13 cellular contexts compared by ENCODE assay signal in genomic region chr10:131865223-131865917, GRCh38. TPM values are rescaled to one million over a fixed set of nuclear protein-coding genes. Genes with fewer than 3 reads are reported as not detected.
DNase-seq lines count a peak whose midpoint lies in the region; ATAC-seq, FAIRE-seq and TF ChIP-seq lines count a peak whose summit lies in the region.
"Had no signal": no experiment of that assay in that cellular context is flagged by ENCODE, and none has a peak within 500 bp of the region (broad histone marks: within the 10 kb centered on the region; RNA-seq: fewer than 3 reads in every experiment).

No MANE protein-coding gene starts in this region.

- no peak for TF ChIP-seq CTCF in HepG2 (CRISPR knock-in tag; IDR thresholded peaks at IDR 0.05)
- no peak for TF ChIP-seq CTCF in sigmoid colon (IDR thresholded peaks at IDR 0.05)

- TF ChIP-seq EP300 in HepG2 (IDR thresholded peaks at IDR 0.05; ENCODE audit: low read depth in 2 of 2, low read length in 2 of 2) (no peak), HepG2 (CRISPR knock-in tag; IDR thresholded peaks at IDR 0.05; ENCODE audit: borderline replicate concordance) (no peak), sigmoid colon (IDR thresholded peaks at IDR 0.05) (no peak)

- no peak overlapping the region for H2AFZ ChIP-seq in HepG2 (ENCODE audit: low read length)

- no peaks in the 10 kb centered on the region for H3K79me2 ChIP-seq in HepG2 (ENCODE audit: insufficient read depth, low read length)

- H3K4me2 ChIP-seq in HepG2 (ENCODE audit: low read depth, low read length): no peak overlapping the region

- H3K27me3 ChIP-seq in HepG2 (ENCODE audit: control insufficient read depth in 1 of 2, insufficient read depth in 2 of 2, low read length in 2 of 2) (peaks cover 0 to 21% of the 10 kb centered on the region in 2 experiments; a peak in 2 of 5 replicates), sigmoid colon (peaks cover 0 to 11% (median 0%) of the 10 kb centered on the region in 3 donors)

- CTCF ChIA-PET in HepG2 (lab: Yijun Ruan, JAX; ENCODE audit: low intra/inter-chr PET ratio, low total read pairs): no interaction called here

- peak; percentile 81 to 83 for DNase-seq in NCI-H526 (lab: John Stamatoyannopoulos, UW)
- DNase-seq in HepG2 (ENCODE audit: low spot score): no peak
- peak; percentile 38 for DNase-seq in sigmoid colon
- no peak for DNase-seq in COLO668 (lab: John Stamatoyannopoulos, UW; ENCODE audit: unreplicated experiment)
- no peak for DNase-seq in amygdala (lab: John Stamatoyannopoulos, UW)
- DNase-seq in activated CD8-positive, alpha-beta memory T cell treated with anti-CD3 and anti-CD28 coated beads, Interleukin-2, amount 50 U/mL, for 48 hours: no peak
- DNase-seq: DMS53, GF-D8, HCEC 1CT, HFFc6 had no signal

- H3K4me1 ChIP-seq in HepG2 (ENCODE audit: insufficient read depth, low read length) (no peaks in the 10 kb centered on the region), sigmoid colon (no peaks in the 10 kb centered on the region)

- POLR2A ChIA-PET in HepG2 (lab: Yijun Ruan, JAX): no interaction called here

- WGBS in HepG2 (ENCODE audit: low lambda C conversion rate): 43% methylated on average over 12 of the region's 14 CpGs
- WGBS in sigmoid colon, 2 donors: 70 to 77% methylated on average over 14 of the region's 14 CpGs

- H3K27ac ChIP-seq in HepG2 (ENCODE audit: extremely low read length, insufficient read depth, low read length) (no peak overlapping the region), sigmoid colon (no peak overlapping the region)
- H3K27ac ChIP-seq: HL-60 had no signal

- H3K36me3 ChIP-seq in HepG2 (replicated peaks in 1 of 2; ENCODE audit: control insufficient read depth in 1 of 2, insufficient read depth in 2 of 2, low read length in 2 of 2): no peaks in the 10 kb centered on the region
- H3K36me3 ChIP-seq in sigmoid colon: no peaks in the 10 kb centered on the region

- no TSS peak for BruUV-seq in HepG2 (replicated peaks; lab: Mats Ljungman, UMichigan)

- TF ChIP-seq RAD21 in HepG2 (CRISPR knock-in tag; IDR thresholded peaks at IDR 0.05): no peak

- TF ChIP-seq POLR2A in HepG2 (IDR thresholded peaks at IDR 0.05; ENCODE audit: insufficient read depth in 1 of 2, low read depth in 2 of 2, low read length in 2 of 2): no peak
- TF ChIP-seq POLR2A in sigmoid colon (IDR thresholded peaks at IDR 0.05): no peak

- no peak for ATAC-seq in HepG2

- in situ Hi-C loops in HepG2 (cut with HindIII; ENCODE audit: extremely low pct_ligation_motif_present, low pct_unique_long_range_greater_than_20kb): no loop called here

- H3K9me3 ChIP-seq in HepG2 (ENCODE audit: low read length) (no peaks in the 10 kb centered on the region), sigmoid colon (no peaks in the 10 kb centered on the region)

- H3K9ac ChIP-seq in HepG2 (ENCODE audit: insufficient read depth, low read depth, low read length): no peak overlapping the region

- FAIRE-seq in HepG2 (lab: Jason Lieb, UNC): no peak
- FAIRE-seq: GM19239, H1 had no signal

- H4K20me1 ChIP-seq in HepG2 (ENCODE audit: insufficient read depth, low read length): no peaks in the 10 kb centered on the region

- H3K4me3 ChIP-seq in HepG2 (replicated peaks in 1 of 3; ENCODE audit: insufficient read depth in 1 of 3, low read depth in 2 of 3, low read length in 3 of 3) (no peak overlapping the region), sigmoid colon (no peak overlapping the region)

- intact Hi-C loops in HepG2 (cut with micrococcal nuclease; ENCODE audit: unreplicated experiment): no loop called here
- intact Hi-C loops in sigmoid colon (cut with DNase I): no loop called here

TF ChIP-seq in HepG2, 621 proteins besides CTCF, POLR2A, EP300 and RAD21:
- TF ChIP-seq MAFK (conservative IDR thresholded peaks at IDR 0.05 in 1 of 2, IDR thresholded peaks at IDR 0.05 in 1 of 2; ENCODE audit: low read length in 2 of 2) (peak; percentile 49 to 71), XBP1 (CRISPR knock-in tag; IDR thresholded peaks at IDR 0.05) (no peak), MAFF (IDR thresholded peaks at IDR 0.05; ENCODE audit: low read depth, low read length) (peak; percentile 50)
TF ChIP-seq in HepG2: peak in this region for 2.

RNA-seq across cellular contexts. Expression of gene PPP2R2D, which starts 35.4 kb away (rescaled TPM):
- 33.2 and 34.4 TPM in 2 replicates for total RNA-seq in HepG2 (2016; rRNA removed; fragmentation: Illumina TruSeq; extraction: Trizol)
- total RNA-seq in HepG2 (2016; cell fraction: cytosol; rRNA removed; fragmentation: Illumina TruSeq; extraction: Trizol; ENCODE audit: low read depth): 47.7 and 48.9 TPM in 2 replicates
- 31.4 and 33.7 TPM in 2 replicates for total RNA-seq in HepG2 (2016; cell fraction: insoluble cytoplasmic fraction; rRNA removed; fragmentation: Illumina TruSeq; extraction: Trizol)
- 86.0 and 86.6 TPM in 2 replicates for total RNA-seq in HepG2 (2016; cell fraction: membrane; rRNA removed; fragmentation: Illumina TruSeq; extraction: Trizol)
- 29.7 and 31.1 TPM in 2 replicates for total RNA-seq in HepG2 (2016; cell fraction: nucleus; rRNA removed; fragmentation: Illumina TruSeq; extraction: Trizol)
- polyA plus RNA-seq in HepG2 (2011; rRNA removed): 32.7 TPM in 2 replicates
- 31.1 and 33.7 TPM in 2 replicates for polyA plus RNA-seq in HepG2 (2011; cell fraction: cytosol; rRNA removed)
- 42.0 and 48.5 TPM in 2 replicates for polyA plus RNA-seq in HepG2 (2011; cell fraction: nucleus; rRNA removed)
- 26.5 and 33.1 TPM in 2 replicates for polyA plus RNA-seq in HepG2 (2012)
- 64.7 and 70.1 TPM in 2 replicates for polyA plus RNA-seq in HepG2 (2016; cell fraction: cytosol; fragmentation: Illumina TruSeq; extraction: Trizol; ENCODE audit: low read depth)
- 40.4 and 47.0 TPM in 2 replicates for polyA plus RNA-seq in HepG2 (2016; cell fraction: insoluble cytoplasmic fraction; fragmentation: Illumina TruSeq; extraction: Trizol; ENCODE audit: low read depth)
- polyA plus RNA-seq in HepG2 (2016; cell fraction: membrane; fragmentation: Illumina TruSeq; extraction: Trizol; ENCODE audit: low read depth): 94.1 and 94.6 TPM in 2 replicates
- polyA plus RNA-seq in HepG2 (2016; cell fraction: nucleus; fragmentation: Illumina TruSeq; extraction: Trizol; ENCODE audit: insufficient read depth, low read depth): 53.3 and 54.4 TPM in 2 replicates
- 40.2 and 62.1 TPM in 2 replicates for polyA minus RNA-seq in HepG2 (2011; rRNA and poly(A)+ RNA removed; ENCODE audit: low replicate concordance)
- 16.4 and 18.6 TPM in 2 replicates for polyA minus RNA-seq in HepG2 (2011; cell fraction: cytosol; rRNA and poly(A)+ RNA removed)
- polyA minus RNA-seq in HepG2 (2011; cell fraction: nucleus; rRNA and poly(A)+ RNA removed): 44.7 and 44.8 TPM in 2 replicates
- 10 to 100 TPM; 22.7 to 44.0 (median 34.6) TPM for total RNA-seq in sigmoid colon
- 10 to 100 TPM; 18.4 to 23.8 (median 22.8) TPM for polyA plus RNA-seq in sigmoid colon

Comparison
In these comparisons a context has a peak if more than half of its experiments do, and no peak if none do; other contexts are left out.
1. DNase-seq: peak in NCI-H526 (2 of 2) and sigmoid colon (single experiment); none in HepG2 (single experiment), COLO668 (single experiment), amygdala (0 of 56) and activated CD8-positive, alpha-beta memory T cell treated with anti-CD3 and anti-CD28 coated beads, Interleukin-2, amount 50 U/mL, for 48 hours (single experiment).